Comparison of ENCODE assay signal across 1 cellular context in the genomic region with DNA sequence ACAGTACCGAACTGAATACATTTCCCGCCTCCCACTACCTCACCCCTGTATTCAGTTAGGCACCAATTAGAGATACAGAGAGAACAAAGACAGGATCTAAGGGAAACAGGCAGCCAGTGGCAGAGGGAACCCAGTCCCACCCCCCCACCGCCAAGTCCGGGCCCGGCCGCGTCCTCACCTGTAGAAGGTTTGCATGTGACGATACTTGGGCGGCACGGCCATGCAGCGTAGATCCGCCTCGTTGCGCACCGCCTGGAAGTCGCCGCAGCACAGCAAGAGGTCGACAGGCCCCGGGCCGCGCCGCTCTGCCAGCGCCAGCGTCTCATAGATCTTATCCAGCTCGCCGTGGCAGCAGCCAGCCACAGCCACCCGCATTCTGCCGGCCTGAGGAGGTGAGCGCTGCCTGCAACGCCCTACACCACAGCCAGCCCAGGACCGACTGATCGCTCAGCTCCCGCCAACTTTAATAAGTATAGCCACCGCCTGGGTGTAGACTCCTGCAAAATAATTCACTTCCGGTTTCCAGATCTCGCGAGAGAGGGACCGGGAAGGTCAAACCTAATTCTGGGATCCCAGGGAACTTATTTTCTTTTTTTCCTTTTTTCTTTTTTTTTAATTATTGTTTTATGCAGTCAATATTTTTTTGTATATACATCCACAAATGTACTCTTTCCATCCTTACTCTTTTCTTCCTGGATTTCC.
TF ChIP-seq lines count a peak whose summit lies in the region.

A gene with protein sequence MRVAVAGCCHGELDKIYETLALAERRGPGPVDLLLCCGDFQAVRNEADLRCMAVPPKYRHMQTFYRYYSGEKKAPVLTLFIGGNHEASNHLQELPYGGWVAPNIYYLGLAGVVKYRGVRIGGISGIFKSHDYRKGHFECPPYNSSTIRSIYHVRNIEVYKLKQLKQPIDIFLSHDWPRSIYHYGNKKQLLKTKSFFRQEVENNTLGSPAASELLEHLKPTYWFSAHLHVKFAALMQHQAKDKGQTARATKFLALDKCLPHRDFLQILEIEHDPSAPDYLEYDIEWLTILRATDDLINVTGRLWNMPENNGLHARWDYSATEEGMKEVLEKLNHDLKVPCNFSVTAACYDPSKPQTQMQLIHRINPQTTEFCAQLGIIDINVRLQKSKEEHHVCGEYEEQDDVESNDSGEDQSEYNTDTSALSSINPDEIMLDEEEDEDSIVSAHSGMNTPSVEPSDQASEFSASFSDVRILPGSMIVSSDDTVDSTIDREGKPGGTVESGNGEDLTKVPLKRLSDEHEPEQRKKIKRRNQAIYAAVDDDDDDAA (minus strand): TSS at position 501 of the 702 bp plus-strand sequence. CDS start 126 bp downstream, at position 375.

TF ChIP-seq in HCT116, 20 proteins besides CTCF, POLR2A, EP300 and RAD21 (continued from another document):
- TF ChIP-seq EZH2 (IDR thresholded peaks at IDR 0.05) (no peak), SIN3A (IDR thresholded peaks at IDR 0.05; ENCODE audit: low read depth) (peak; percentile 86), YY1 (IDR thresholded peaks at IDR 0.05; ENCODE audit: extremely low read depth, insufficient replicate concordance, low read depth, low read length) (peak; percentile 32)
- TF ChIP-seq, protein P1, sequence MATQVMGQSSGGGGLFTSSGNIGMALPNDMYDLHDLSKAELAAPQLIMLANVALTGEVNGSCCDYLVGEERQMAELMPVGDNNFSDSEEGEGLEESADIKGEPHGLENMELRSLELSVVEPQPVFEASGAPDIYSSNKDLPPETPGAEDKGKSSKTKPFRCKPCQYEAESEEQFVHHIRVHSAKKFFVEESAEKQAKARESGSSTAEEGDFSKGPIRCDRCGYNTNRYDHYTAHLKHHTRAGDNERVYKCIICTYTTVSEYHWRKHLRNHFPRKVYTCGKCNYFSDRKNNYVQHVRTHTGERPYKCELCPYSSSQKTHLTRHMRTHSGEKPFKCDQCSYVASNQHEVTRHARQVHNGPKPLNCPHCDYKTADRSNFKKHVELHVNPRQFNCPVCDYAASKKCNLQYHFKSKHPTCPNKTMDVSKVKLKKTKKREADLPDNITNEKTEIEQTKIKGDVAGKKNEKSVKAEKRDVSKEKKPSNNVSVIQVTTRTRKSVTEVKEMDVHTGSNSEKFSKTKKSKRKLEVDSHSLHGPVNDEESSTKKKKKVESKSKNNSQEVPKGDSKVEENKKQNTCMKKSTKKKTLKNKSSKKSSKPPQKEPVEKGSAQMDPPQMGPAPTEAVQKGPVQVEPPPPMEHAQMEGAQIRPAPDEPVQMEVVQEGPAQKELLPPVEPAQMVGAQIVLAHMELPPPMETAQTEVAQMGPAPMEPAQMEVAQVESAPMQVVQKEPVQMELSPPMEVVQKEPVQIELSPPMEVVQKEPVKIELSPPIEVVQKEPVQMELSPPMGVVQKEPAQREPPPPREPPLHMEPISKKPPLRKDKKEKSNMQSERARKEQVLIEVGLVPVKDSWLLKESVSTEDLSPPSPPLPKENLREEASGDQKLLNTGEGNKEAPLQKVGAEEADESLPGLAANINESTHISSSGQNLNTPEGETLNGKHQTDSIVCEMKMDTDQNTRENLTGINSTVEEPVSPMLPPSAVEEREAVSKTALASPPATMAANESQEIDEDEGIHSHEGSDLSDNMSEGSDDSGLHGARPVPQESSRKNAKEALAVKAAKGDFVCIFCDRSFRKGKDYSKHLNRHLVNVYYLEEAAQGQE (IDR thresholded peaks at IDR 0.05; ENCODE audit: low read depth): no peak
